21 cellular contexts compared by ENCODE assay signal in genomic region chr17:83012161-83012800, GRCh38.
DNase-seq lines count a peak whose midpoint lies in the region; ATAC-seq and TF ChIP-seq lines count a peak whose summit lies in the region.
"Had no signal": no experiment of that assay in that cellular context is flagged by ENCODE, and none has a peak within 500 bp of the region (broad histone marks: within the 10 kb centered on the region; RNA-seq: fewer than 3 reads in every experiment).

No MANE protein-coding gene starts in this region.

- H3K9me3 Mint-ChIP-seq in HFFc6 (no peaks in the 10 kb centered on the region), endodermal cell (peaks cover 2% of the 10 kb centered on the region), neural crest cell (no peaks in the 10 kb centered on the region)
- H3K9me3 Mint-ChIP-seq in CD4-positive, alpha-beta memory T cell, result no peaks in the 10 kb centered on the region
- H3K9me3 Mint-ChIP-seq: natural killer cell; stimulated activated naive CD8-positive, alpha-beta T cell treated with anti-CD3 and anti-CD28 coated beads, Interleukin-15, Interleukin-2, amounts not matched to agents 100 ng/mL and 50 ng/mL, for 24 hours had no signal

- CTCF ChIA-PET in CD4-positive, alpha-beta memory T cell (lab: Charles Lee; ENCODE audit: partially characterized antibody), result interaction anchor here (0.9 kb wide), 1 partner anchor 231 kb away, joined by 4 read pairs; no protein-coding TSS in a partner anchor

- H3K27me3 Mint-ChIP-seq in HFFc6 (ENCODE audit: insufficient read depth) (peaks cover 4% of the 10 kb centered on the region), endodermal cell (ENCODE audit: insufficient read depth) (no peaks in the 10 kb centered on the region), neural crest cell (ENCODE audit: low read depth) (no peaks in the 10 kb centered on the region)
- H3K27me3 Mint-ChIP-seq in CD4-positive, alpha-beta memory T cell, result no peaks in the 10 kb centered on the region
- H3K27me3 Mint-ChIP-seq: activated naive CD8-positive, alpha-beta T cell; stimulated activated naive CD8-positive, alpha-beta T cell treated with anti-CD3 and anti-CD28 coated beads, Interleukin-15, Interleukin-2, amounts not matched to agents 100 ng/mL and 50 ng/mL, for 24 hours had no signal

- no peak overlapping the region for H3K9ac ChIP-seq in endodermal cell (ENCODE audit: extremely low read depth, low read length, poor library complexity, severe bottlenecking)

- H3K4me1 ChIP-seq in endodermal cell (ENCODE audit: control insufficient read depth, insufficient read depth, low read length), result no peaks in the 10 kb centered on the region
- no peaks in the 10 kb centered on the region for H3K4me1 ChIP-seq in CD4-positive, alpha-beta memory T cell (ENCODE audit: insufficient read depth, low read length)

- DNase-seq in AG10803 (ENCODE audit: low read depth) (peak; percentile 49), HFFc6 (no peak), endodermal cell (peak; percentile 35), neural crest cell (ENCODE audit: low read depth, low spot score) (no peak), NOMO-1 treated with DMSO at 0.1 percent for 48 hours (lab: John Stamatoyannopoulos, UW; ENCODE audit: unreplicated experiment) (no peak), left cardiac atrium (no peak)
- no peak for DNase-seq in CD4-positive, alpha-beta memory T cell
- DNase-seq: activated CD4-positive, alpha-beta T cell treated with anti-CD3 and anti-CD28 coated beads, Interleukin-2, amount 50 U/mL, for 48 hours; activated CD8-positive, alpha-beta memory T cell treated with anti-CD3 and anti-CD28 coated beads, Interleukin-2, amount 50 U/mL, for 48 hours; cerebellar nuclear complex; DND-41; Karpas-422; midbrain; MV-4-11; natural killer cell; NCI-H69; thyroid gland had no signal

- H3K4me1 Mint-ChIP-seq in HFFc6 (ENCODE audit: low read depth) (peaks cover 14% of the 10 kb centered on the region), endodermal cell (peaks cover 6% of the 10 kb centered on the region), neural crest cell (no peaks in the 10 kb centered on the region)
- H3K4me1 Mint-ChIP-seq in CD4-positive, alpha-beta memory T cell, result peaks cover 0 to 2% (median 0%) of the 10 kb centered on the region in 4 donors
- H3K4me1 Mint-ChIP-seq: natural killer cell had no signal

- no peaks in the 10 kb centered on the region for H3K27me3 ChIP-seq in endodermal cell (ENCODE audit: control insufficient read depth, insufficient read depth, low read length, poor library complexity, severe bottlenecking)
- no peaks in the 10 kb centered on the region for H3K27me3 ChIP-seq in CD4-positive, alpha-beta memory T cell (ENCODE audit: insufficient read depth, low read length)
- H3K27me3 ChIP-seq: gastroesophageal sphincter, thyroid gland had no signal

- H3K36me3 ChIP-seq in endodermal cell (ENCODE audit: control insufficient read depth, insufficient read depth, low read length), result no peaks in the 10 kb centered on the region
- no peaks in the 10 kb centered on the region for H3K36me3 ChIP-seq in CD4-positive, alpha-beta memory T cell (ENCODE audit: insufficient read depth, low read length)
- H3K36me3 ChIP-seq: thyroid gland had no signal

- peak overlapping the region; percentile 77 for H3K4me3 Mint-ChIP-seq in HFFc6
- no peak overlapping the region for H3K4me3 Mint-ChIP-seq in endodermal cell
- H3K4me3 Mint-ChIP-seq in neural crest cell, result no peak overlapping the region
- no peak overlapping the region for H3K4me3 Mint-ChIP-seq in CD4-positive, alpha-beta memory T cell
- H3K4me3 Mint-ChIP-seq: activated naive CD8-positive, alpha-beta T cell; natural killer cell; stimulated activated naive CD8-positive, alpha-beta T cell treated with anti-CD3 and anti-CD28 coated beads, Interleukin-15, Interleukin-2, amounts not matched to agents 100 ng/mL and 50 ng/mL, for 24 hours had no signal

- POLR2A ChIA-PET in CD4-positive, alpha-beta memory T cell (lab: Charles Lee; ENCODE audit: partially characterized antibody), result no interaction called here

- H3K4me3 ChIP-seq in AG10803 (ENCODE audit: low read length) (peak overlapping the region; percentile 32), endodermal cell (ENCODE audit: low read length) (no peak overlapping the region)
- no peak overlapping the region for H3K4me3 ChIP-seq in CD4-positive, alpha-beta memory T cell (ENCODE audit: low read length in 2 of 2)
- H3K4me3 ChIP-seq: gastroesophageal sphincter, thyroid gland had no signal

- H3K36me3 Mint-ChIP-seq in HFFc6 (ENCODE audit: low read depth), result peaks cover 15% of the 10 kb centered on the region
- H3K36me3 Mint-ChIP-seq in endodermal cell (ENCODE audit: low read depth), result peaks cover 2% of the 10 kb centered on the region
- H3K36me3 Mint-ChIP-seq in neural crest cell (ENCODE audit: low read depth), result peaks cover 3% of the 10 kb centered on the region
- H3K36me3 Mint-ChIP-seq in CD4-positive, alpha-beta memory T cell, result peaks cover 6 to 8% of the 10 kb centered on the region in 2 donors
- H3K36me3 Mint-ChIP-seq: natural killer cell had no signal

- TF ChIP-seq CTCF in AG10803 (conservative IDR thresholded peaks at IDR 0.05; ENCODE audit: low read length) (no peak), HFFc6 (IDR thresholded peaks at IDR 0.05) (no peak), endodermal cell (conservative IDR thresholded peaks at IDR 0.05) (no peak), neural crest cell (conservative IDR thresholded peaks at IDR 0.05) (no peak)

- peak overlapping the region; percentile 7 for H3K27ac ChIP-seq in endodermal cell (ENCODE audit: low read depth, low read length)
- H3K27ac ChIP-seq in CD4-positive, alpha-beta memory T cell (ENCODE audit: low read depth, low read length), result no peak overlapping the region
- H3K27ac ChIP-seq: gastroesophageal sphincter, thyroid gland had no signal

- no peak for ATAC-seq in HG03108 (IDR thresholded peaks at IDR 0.05; ENCODE audit: unreplicated experiment)
- no peak for ATAC-seq in left cardiac atrium
- ATAC-seq: gastroesophageal sphincter, natural killer cell had no signal

- no peaks in the 10 kb centered on the region for H3K9me3 ChIP-seq in endodermal cell (ENCODE audit: control insufficient read depth, low read length)
- H3K9me3 ChIP-seq in CD4-positive, alpha-beta memory T cell (ENCODE audit: control insufficient read depth in 1 of 2, low read length in 2 of 2), result no peaks in the 10 kb centered on the region
- H3K9me3 ChIP-seq: gastroesophageal sphincter, thyroid gland had no signal

- WGBS in endodermal cell (ENCODE audit: insufficient coverage in 1 of 2, insufficient read length in 1 of 2), 2 experiments, result 94 to 98% methylated on average over 15 to 20 of the region's 27 CpGs

- intact Hi-C loops in left cardiac atrium (cut with DNase I), result no loop called here
- intact Hi-C loops in CD4-positive, alpha-beta memory T cell (cut with micrococcal nuclease), result no loop called here

- H3K27ac Mint-ChIP-seq in HFFc6 (peak overlapping the region; percentile 96), endodermal cell (no peak overlapping the region), neural crest cell (ENCODE audit: unreplicated experiment) (peak overlapping the region; percentile 71)
- no peak overlapping the region for H3K27ac Mint-ChIP-seq in CD4-positive, alpha-beta memory T cell
- H3K27ac Mint-ChIP-seq: activated naive CD8-positive, alpha-beta T cell; natural killer cell; stimulated activated naive CD8-positive, alpha-beta T cell treated with anti-CD3 and anti-CD28 coated beads, Interleukin-15, Interleukin-2, amounts not matched to agents 100 ng/mL and 50 ng/mL, for 24 hours had no signal

Comparison
In these comparisons a context has a peak if more than half of its experiments do, and no peak if none do; other contexts are left out.
1. DNase-seq: peak in AG10803 (single experiment) and endodermal cell (single experiment); none in HFFc6 (single experiment), neural crest cell (single experiment), NOMO-1 treated with DMSO at 0.1 percent for 48 hours (single experiment), left cardiac atrium (single experiment) and CD4-positive, alpha-beta memory T cell (0 of 5).
2. H3K27ac Mint-ChIP-seq: peak in HFFc6 (single experiment) and neural crest cell (single experiment); none in endodermal cell (single experiment) and CD4-positive, alpha-beta memory T cell (0 of 7).